Comparison of ENCODE assay signal across 1 cellular context in the genomic region with DNA sequence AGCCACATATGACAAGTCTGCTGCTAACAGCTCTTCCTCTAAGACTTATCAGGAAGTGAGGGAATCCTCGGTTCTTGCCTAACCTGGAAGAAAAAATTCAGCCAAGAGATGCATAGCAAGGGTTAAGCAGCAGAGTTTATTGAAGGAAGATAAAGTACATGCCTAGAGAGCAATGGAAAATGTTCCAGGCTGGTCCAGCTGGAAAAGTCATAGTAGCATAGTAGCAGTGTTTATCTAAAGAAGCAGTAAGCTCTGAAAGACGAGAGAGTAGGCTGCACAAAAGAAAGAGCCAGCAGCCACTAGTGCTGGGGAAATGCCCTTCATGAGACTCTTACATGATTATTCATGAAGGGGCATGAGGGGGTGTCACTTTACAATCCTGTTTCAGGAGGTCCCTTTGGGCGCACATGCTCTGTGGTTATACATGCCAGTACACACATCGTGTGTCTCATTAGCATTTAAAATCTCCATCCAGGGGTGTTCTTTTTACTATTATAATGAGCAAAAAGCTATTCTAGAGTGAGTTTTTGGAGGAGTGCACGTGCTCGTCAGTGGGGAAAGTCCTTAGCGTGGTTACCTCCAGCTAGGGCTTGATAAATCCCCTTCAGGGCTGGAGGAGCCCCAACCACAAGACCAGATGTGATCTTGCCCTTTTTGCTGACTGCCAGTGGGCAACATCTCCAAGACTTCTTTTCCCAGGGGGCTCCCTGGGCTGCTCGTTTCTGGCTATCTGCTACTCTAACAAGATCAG.
TF ChIP-seq lines count a peak whose summit lies in the region.

No MANE protein-coding gene starts in this region.

TF ChIP-seq in A549, 52 proteins besides CTCF, POLR2A, EP300 and RAD21 (continued from another document):
- TF ChIP-seq, protein P1, sequence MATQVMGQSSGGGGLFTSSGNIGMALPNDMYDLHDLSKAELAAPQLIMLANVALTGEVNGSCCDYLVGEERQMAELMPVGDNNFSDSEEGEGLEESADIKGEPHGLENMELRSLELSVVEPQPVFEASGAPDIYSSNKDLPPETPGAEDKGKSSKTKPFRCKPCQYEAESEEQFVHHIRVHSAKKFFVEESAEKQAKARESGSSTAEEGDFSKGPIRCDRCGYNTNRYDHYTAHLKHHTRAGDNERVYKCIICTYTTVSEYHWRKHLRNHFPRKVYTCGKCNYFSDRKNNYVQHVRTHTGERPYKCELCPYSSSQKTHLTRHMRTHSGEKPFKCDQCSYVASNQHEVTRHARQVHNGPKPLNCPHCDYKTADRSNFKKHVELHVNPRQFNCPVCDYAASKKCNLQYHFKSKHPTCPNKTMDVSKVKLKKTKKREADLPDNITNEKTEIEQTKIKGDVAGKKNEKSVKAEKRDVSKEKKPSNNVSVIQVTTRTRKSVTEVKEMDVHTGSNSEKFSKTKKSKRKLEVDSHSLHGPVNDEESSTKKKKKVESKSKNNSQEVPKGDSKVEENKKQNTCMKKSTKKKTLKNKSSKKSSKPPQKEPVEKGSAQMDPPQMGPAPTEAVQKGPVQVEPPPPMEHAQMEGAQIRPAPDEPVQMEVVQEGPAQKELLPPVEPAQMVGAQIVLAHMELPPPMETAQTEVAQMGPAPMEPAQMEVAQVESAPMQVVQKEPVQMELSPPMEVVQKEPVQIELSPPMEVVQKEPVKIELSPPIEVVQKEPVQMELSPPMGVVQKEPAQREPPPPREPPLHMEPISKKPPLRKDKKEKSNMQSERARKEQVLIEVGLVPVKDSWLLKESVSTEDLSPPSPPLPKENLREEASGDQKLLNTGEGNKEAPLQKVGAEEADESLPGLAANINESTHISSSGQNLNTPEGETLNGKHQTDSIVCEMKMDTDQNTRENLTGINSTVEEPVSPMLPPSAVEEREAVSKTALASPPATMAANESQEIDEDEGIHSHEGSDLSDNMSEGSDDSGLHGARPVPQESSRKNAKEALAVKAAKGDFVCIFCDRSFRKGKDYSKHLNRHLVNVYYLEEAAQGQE (IDR thresholded peaks at IDR 0.05): no peak
